1 cellular context compared by ENCODE assay signal in the genomic region with DNA sequence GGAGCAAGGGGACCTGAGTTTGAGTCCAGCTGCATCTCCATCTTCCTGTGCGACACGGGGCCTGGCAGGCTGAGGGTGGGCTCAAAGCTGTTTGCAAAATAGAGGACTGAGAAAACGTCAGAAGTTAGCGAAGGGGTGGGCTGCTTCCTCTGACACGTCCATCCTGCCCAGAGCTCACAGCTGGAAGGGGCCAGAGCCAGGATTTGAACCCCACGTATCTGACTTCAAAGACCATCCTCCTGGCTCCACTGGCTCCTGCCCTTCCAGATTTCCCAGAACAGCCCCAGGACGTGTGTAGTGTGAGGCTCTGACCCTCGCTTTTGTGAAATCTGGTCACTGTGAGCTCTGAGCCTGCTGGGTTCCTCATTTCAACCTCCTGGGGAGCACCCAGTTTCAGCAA.
TF ChIP-seq lines count a peak whose summit lies in the region.

No MANE protein-coding gene starts in this region.

TF ChIP-seq in HEK293T, 16 proteins besides CTCF, POLR2A, EP300 and RAD21 (continued from another document):
- TF ChIP-seq NFRKB (IDR thresholded peaks at IDR 0.05) = no peak
- TF ChIP-seq ELF4 (IDR thresholded peaks at IDR 0.05) = no peak
- no peak for TF ChIP-seq ARNT (IDR thresholded peaks at IDR 0.05)
- no peak for TF ChIP-seq L3MBTL2 (conservative IDR thresholded peaks at IDR 0.05)
